ENCODE assay signal across 9 cellular contexts in the genomic region with DNA sequence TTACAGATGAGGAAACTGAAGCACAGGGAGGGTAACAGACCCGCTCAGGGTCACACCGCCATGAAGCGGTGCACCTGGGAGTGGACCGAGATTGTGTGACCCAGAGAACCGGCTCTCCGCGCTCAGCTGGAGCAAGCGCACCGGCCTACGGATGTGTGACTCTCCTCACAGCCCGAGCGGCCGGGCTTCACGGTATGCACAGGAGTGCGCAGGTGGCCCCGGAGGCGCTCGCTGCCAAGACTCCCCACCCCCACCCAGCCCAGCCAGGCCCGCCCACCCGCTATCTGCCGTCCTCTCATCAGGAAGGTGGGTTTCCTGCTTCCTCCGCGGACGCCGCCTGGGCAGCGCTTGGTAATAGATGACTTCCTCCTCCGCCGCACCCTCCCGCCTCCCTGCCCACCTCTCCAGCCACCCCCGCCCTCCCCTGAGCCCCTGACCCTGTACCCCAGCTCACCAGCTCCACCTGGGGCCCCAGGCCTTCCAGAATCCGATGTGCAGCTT.
DNase-seq lines count a peak whose midpoint lies in the region; ATAC-seq lines count a peak whose summit lies in the region.
"Had no signal": no experiment of that assay in that cellular context is flagged by ENCODE, and none has a peak within 500 bp of the region (broad histone marks: within the 10 kb centered on the region; RNA-seq: fewer than 3 reads in every experiment).

No MANE protein-coding gene starts in this region.

- H3K27me3 ChIP-seq in effector memory CD4-positive, alpha-beta T cell (replicated peaks; ENCODE audit: control insufficient read depth, insufficient read depth, low read length, poor library complexity, severe bottlenecking): no peaks in the 10 kb centered on the region

- H3K27ac Mint-ChIP-seq in T-cell: peak overlapping the region; percentile 67 to 82

- peak; percentile 21 for ATAC-seq in GM19351 (IDR thresholded peaks at IDR 0.05; ENCODE audit: unreplicated experiment)
- peak; percentile 17 to 40 (median 24) for ATAC-seq in T-cell (replicated peaks in 1 of 4)
- no peak for ATAC-seq in HG03432 (IDR thresholded peaks at IDR 0.05; ENCODE audit: unreplicated experiment)
- no peak for ATAC-seq in HG03469 (IDR thresholded peaks at IDR 0.05; ENCODE audit: unreplicated experiment)

- peak overlapping the region; percentile 85 for H3K27ac ChIP-seq in effector memory CD4-positive, alpha-beta T cell (ENCODE audit: insufficient read depth, low read length, poor library complexity, severe bottlenecking)

- H3K36me3 Mint-ChIP-seq in T-cell: peaks cover 17% of the 10 kb centered on the region

- H3K4me3 ChIP-seq in effector memory CD4-positive, alpha-beta T cell (ENCODE audit: insufficient read depth, low read depth, low read length, poor library complexity, severe bottlenecking): peak overlapping the region; percentile 60

- no peaks in the 10 kb centered on the region for H3K27me3 Mint-ChIP-seq in T-cell

- DNase-seq in T-cell (peak in 27 of 34 experiments; percentile 5 to 51 (median 31)), DMS153 treated with DMSO at 0.1 percent for 48 hours (lab: John Stamatoyannopoulos, UW; ENCODE audit: unreplicated experiment) (no peak), NCI-H2171 treated with DMSO at 0.1 percent for 48 hours (lab: John Stamatoyannopoulos, UW) (no peak)
- DNase-seq in effector memory CD4-positive, alpha-beta T cell: peak; percentile 42 to 52 (median 43)
- DNase-seq in stimulated activated naive CD4-positive, alpha-beta T cell (lab: John Stamatoyannopoulos, UW): peak in 5 of 6 experiments; percentile 13 to 35 (median 21)

- H3K4me1 Mint-ChIP-seq in T-cell: peaks cover 32 to 67% (median 42%) of the 10 kb centered on the region in 3 donors

- peak overlapping the region; percentile 69 to 76 (median 71) for H3K4me3 Mint-ChIP-seq in T-cell
- H3K4me3 Mint-ChIP-seq: nephron had no signal

- CTCF ChIA-PET in T-cell (lab: Charles Lee): no interaction called here

- POLR2A ChIA-PET in T-cell (lab: Charles Lee): interaction anchor here in 1 of 2 donors (0.6 kb wide), 1 partner anchor 10 kb away, joined by 4 read pairs; no protein-coding TSS in a partner anchor

- H3K4me1 ChIP-seq in effector memory CD4-positive, alpha-beta T cell (ENCODE audit: control insufficient read depth, insufficient read depth, low read length, poor library complexity, severe bottlenecking): peaks cover 52% of the 10 kb centered on the region

- peaks cover 7% of the 10 kb centered on the region for H3K36me3 ChIP-seq in effector memory CD4-positive, alpha-beta T cell (ENCODE audit: control insufficient read depth, insufficient read depth, low read length)

- H3K9me3 ChIP-seq in effector memory CD4-positive, alpha-beta T cell (ENCODE audit: control insufficient read depth, low read length): no peaks in the 10 kb centered on the region

- H3K9me3 Mint-ChIP-seq in T-cell: no peaks in the 10 kb centered on the region
- H3K9me3 Mint-ChIP-seq: nephron had no signal

Comparison
In these comparisons a context has a peak if more than half of its experiments do, and no peak if none do; other contexts are left out.
1. ATAC-seq: peak in GM19351 (single experiment) and T-cell (4 of 4); none in HG03432 (single experiment) and HG03469 (single experiment).
2. DNase-seq: peak in T-cell (27 of 34), effector memory CD4-positive, alpha-beta T cell (3 of 3) and stimulated activated naive CD4-positive, alpha-beta T cell (5 of 6); none in DMS153 treated with DMSO at 0.1 percent for 48 hours (single experiment) and NCI-H2171 treated with DMSO at 0.1 percent for 48 hours (single experiment).